In the genomic region with DNA sequence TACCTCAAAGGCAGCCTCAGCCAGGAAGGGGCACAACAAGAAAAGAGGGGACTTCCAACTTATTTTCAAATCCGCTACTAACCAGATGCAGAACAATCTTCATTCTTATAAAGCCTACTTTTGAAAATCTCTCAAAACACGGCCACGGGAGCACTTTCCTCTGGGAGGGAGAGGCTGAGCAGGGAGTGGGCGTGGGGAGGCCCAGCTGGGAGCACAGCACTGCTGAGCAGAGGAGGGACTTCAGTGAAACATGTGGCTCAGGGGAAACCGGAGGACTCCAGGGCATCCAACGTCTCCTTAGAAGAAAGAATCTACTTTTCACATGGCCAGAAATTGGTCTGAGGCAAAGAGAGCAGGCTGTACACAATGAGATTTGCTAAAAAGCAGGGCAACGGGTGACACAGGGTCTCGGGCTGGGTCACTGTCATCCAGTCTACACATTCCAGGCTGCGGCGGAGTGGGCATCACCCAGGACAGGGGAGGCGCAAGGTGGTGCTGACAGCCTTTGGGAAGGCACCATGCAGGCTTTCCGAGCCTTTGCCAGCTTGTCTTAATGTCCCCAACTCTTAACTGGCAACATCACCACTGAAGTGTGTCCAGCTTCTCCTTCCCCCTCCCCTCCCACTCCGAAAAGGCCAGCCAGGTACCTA, we compare ENCODE assay signal across 15 cellular contexts.
A peak's percentile ranks its signal among the peaks of the same experiment; 100 is the strongest.
DNase-seq lines count a peak whose midpoint lies in the region; ATAC-seq, FAIRE-seq and TF ChIP-seq lines count a peak whose summit lies in the region.
"Had no signal": no experiment of that assay in that cellular context is flagged by ENCODE, and none has a peak within 500 bp of the region (broad histone marks: within the 10 kb centered on the region; RNA-seq: fewer than 3 reads in every experiment).

No MANE protein-coding gene starts in this region.

- H3K27ac Mint-ChIP-seq in CD8-positive, alpha-beta memory T cell: peak overlapping the region in 5 of 8 donors; percentile 21 to 61 (median 45)
- H3K27ac Mint-ChIP-seq in progenitor cell of endocrine pancreas: peak overlapping the region; percentile 53
- H3K27ac Mint-ChIP-seq in HFFc6: no peak overlapping the region; the same call in 1 of the 2 replicates
- H3K27ac Mint-ChIP-seq: natural killer cell had no signal

- no peaks in the 10 kb centered on the region for H3K27me3 ChIP-seq in CD8-positive, alpha-beta memory T cell (ENCODE audit: insufficient read depth, low read length, poor library complexity, severe bottlenecking)

- peaks cover 0 to 11% (median 5%) of the 10 kb centered on the region in 3 donors for H3K4me1 Mint-ChIP-seq in CD8-positive, alpha-beta memory T cell
- H3K4me1 Mint-ChIP-seq in progenitor cell of endocrine pancreas (ENCODE audit: low read depth): peaks cover 14% of the 10 kb centered on the region
- peaks cover 29% of the 10 kb centered on the region for H3K4me1 Mint-ChIP-seq in HFFc6 (ENCODE audit: low read depth)

- peaks cover 57% of the 10 kb centered on the region for H3K36me3 ChIP-seq in CD8-positive, alpha-beta memory T cell (ENCODE audit: insufficient read depth, low read length)
- peaks cover 0 to 81% of the 10 kb centered on the region in 2 experiments; a peak in 2 of 3 replicates for H3K36me3 ChIP-seq in HEK293 (ENCODE audit: control insufficient read depth in 2 of 2, insufficient read depth in 1 of 2, low read length in 2 of 2)
- peaks cover 24 to 45% of the 10 kb centered on the region in 2 donors for H3K36me3 ChIP-seq in kidney (ENCODE audit: control insufficient read depth in 1 of 2, insufficient read depth in 2 of 2, low read length in 2 of 2)

- no peaks in the 10 kb centered on the region for H3K9me3 ChIP-seq in CD8-positive, alpha-beta memory T cell (ENCODE audit: low read length)
- H3K9me3 ChIP-seq in HEK293 (ENCODE audit: control insufficient read depth, insufficient read depth, low read depth, low read length): no peaks in the 10 kb centered on the region
- no peaks in the 10 kb centered on the region for H3K9me3 ChIP-seq in kidney (ENCODE audit: control insufficient read depth in 1 of 2, low read length in 2 of 2)

- CTCF ChIA-PET in CD8-positive, alpha-beta memory T cell (lab: Charles Lee): interaction anchor here (1.3 to 2.5 kb wide), 2 partner anchors 16 to 194 kb away, joined by 4 to 5 read pairs; no protein-coding TSS in a partner anchor
- CTCF ChIA-PET in HEK293 (lab: Yijun Ruan, JAX): interaction anchor here (0.9 kb wide), 1 partner anchor 194 kb away, joined by 3 read pairs; no protein-coding TSS in a partner anchor

- H3K36me3 Mint-ChIP-seq in CD8-positive, alpha-beta memory T cell: peaks cover 0 to 87% (median 21%) of the 10 kb centered on the region in 3 donors
- H3K36me3 Mint-ChIP-seq in progenitor cell of endocrine pancreas (ENCODE audit: insufficient read depth) (peaks cover 33% of the 10 kb centered on the region), HFFc6 (ENCODE audit: low read depth) (peaks cover 37% of the 10 kb centered on the region)

- no peak overlapping the region for H3K4me3 ChIP-seq in CD8-positive, alpha-beta memory T cell (ENCODE audit: low read length)
- H3K4me3 ChIP-seq in HEK293 (ENCODE audit: low read depth, low read length) (no peak overlapping the region), kidney (ENCODE audit: low read length in 2 of 2) (no peak overlapping the region)
- H3K4me3 ChIP-seq: GM23248 had no signal

- H3K4me3 Mint-ChIP-seq in CD8-positive, alpha-beta memory T cell: no peak overlapping the region
- H3K4me3 Mint-ChIP-seq in progenitor cell of endocrine pancreas (ENCODE audit: low read depth) (no peak overlapping the region), HFFc6 (no peak overlapping the region)
- H3K4me3 Mint-ChIP-seq: natural killer cell had no signal

- H3K27me3 Mint-ChIP-seq in CD8-positive, alpha-beta memory T cell: peaks cover 0 to 1% of the 10 kb centered on the region in 2 donors
- H3K27me3 Mint-ChIP-seq in progenitor cell of endocrine pancreas (no peaks in the 10 kb centered on the region), HFFc6 (ENCODE audit: insufficient read depth) (peaks cover 13% of the 10 kb centered on the region)

- H3K9ac ChIP-seq in kidney (ENCODE audit: low read length in 2 of 2): no peak overlapping the region
- H3K9ac ChIP-seq: GM23248 had no signal

- ATAC-seq in GM21786 (IDR thresholded peaks at IDR 0.05; ENCODE audit: unreplicated experiment): no peak
- ATAC-seq: natural killer cell had no signal

- no peaks in the 10 kb centered on the region for H3K4me1 ChIP-seq in CD8-positive, alpha-beta memory T cell (ENCODE audit: insufficient read depth, low read length)
- H3K4me1 ChIP-seq in HEK293 (ENCODE audit: control insufficient read depth, insufficient read depth, low read length) (no peaks in the 10 kb centered on the region), kidney (ENCODE audit: control insufficient read depth in 1 of 2, insufficient read depth in 1 of 2, low read depth in 1 of 2, low read length in 2 of 2) (peaks cover 0 to under 1% of the 10 kb centered on the region in 2 donors)

- no peak for FAIRE-seq in kidney (lab: Jason Lieb, UNC)
- FAIRE-seq: endometrium had no signal

- H3K9me3 Mint-ChIP-seq in CD8-positive, alpha-beta memory T cell: no peaks in the 10 kb centered on the region
- H3K9me3 Mint-ChIP-seq in progenitor cell of endocrine pancreas (ENCODE audit: low read depth) (no peaks in the 10 kb centered on the region), HFFc6 (no peaks in the 10 kb centered on the region)
- H3K9me3 Mint-ChIP-seq: natural killer cell had no signal

- no peak for DNase-seq in CD8-positive, alpha-beta memory T cell
- DNase-seq in kidney: peak; percentile 46
- DNase-seq in progenitor cell of endocrine pancreas (ENCODE audit: low spot score, unreplicated experiment): no peak
- no peak for DNase-seq in HFFc6
- no peak for DNase-seq in A172 (ENCODE audit: low spot score)
- DNase-seq: amniotic stem cell, GM23248, Kasumi-1, natural killer cell, NCI-H187, NCI-H69, T1000 had no signal

- no peak for TF ChIP-seq CTCF in HEK293 (tag by site-specific recombination; IDR thresholded peaks at IDR 0.05)
- no peak for TF ChIP-seq CTCF in kidney (IDR thresholded peaks at IDR 0.05; ENCODE audit: borderline replicate concordance, extremely low read depth, insufficient read depth)
- TF ChIP-seq CTCF in progenitor cell of endocrine pancreas (IDR thresholded peaks at IDR 0.05; ENCODE audit: unreplicated experiment): no peak
- TF ChIP-seq CTCF in HFFc6 (IDR thresholded peaks at IDR 0.05): no peak

- H3K27ac ChIP-seq in CD8-positive, alpha-beta memory T cell (ENCODE audit: low read depth, low read length): no peak overlapping the region
- H3K27ac ChIP-seq in HEK293 (ENCODE audit: extremely low read depth, low read depth, low read length) (no peak overlapping the region), kidney (ENCODE audit: low read depth in 2 of 2, low read length in 2 of 2) (no peak overlapping the region)
- H3K27ac ChIP-seq: GM23248 had no signal

- intact Hi-C loops in kidney (cut with DNase I): no loop called here

- POLR2A ChIA-PET in CD8-positive, alpha-beta memory T cell (lab: Charles Lee): no interaction called here
- POLR2A ChIA-PET in HEK293 (lab: Yijun Ruan, JAX): no interaction called here

TF ChIP-seq in HEK293, 187 proteins besides CTCF, POLR2A, EP300 and RAD21:
- TF ChIP-seq BCL11B (tag by site-specific recombination; IDR thresholded peaks at IDR 0.05; ENCODE audit: low read depth): no peak
- 0 out of 2 replicates have a peak, but pooled peaks have one; percentile 9 for TF ChIP-seq ZFHX2 (tag by site-specific recombination; conservative IDR thresholded peaks at IDR 0.05)
